Comparison of ENCODE assay signal across 1 cellular context in the genomic region with DNA sequence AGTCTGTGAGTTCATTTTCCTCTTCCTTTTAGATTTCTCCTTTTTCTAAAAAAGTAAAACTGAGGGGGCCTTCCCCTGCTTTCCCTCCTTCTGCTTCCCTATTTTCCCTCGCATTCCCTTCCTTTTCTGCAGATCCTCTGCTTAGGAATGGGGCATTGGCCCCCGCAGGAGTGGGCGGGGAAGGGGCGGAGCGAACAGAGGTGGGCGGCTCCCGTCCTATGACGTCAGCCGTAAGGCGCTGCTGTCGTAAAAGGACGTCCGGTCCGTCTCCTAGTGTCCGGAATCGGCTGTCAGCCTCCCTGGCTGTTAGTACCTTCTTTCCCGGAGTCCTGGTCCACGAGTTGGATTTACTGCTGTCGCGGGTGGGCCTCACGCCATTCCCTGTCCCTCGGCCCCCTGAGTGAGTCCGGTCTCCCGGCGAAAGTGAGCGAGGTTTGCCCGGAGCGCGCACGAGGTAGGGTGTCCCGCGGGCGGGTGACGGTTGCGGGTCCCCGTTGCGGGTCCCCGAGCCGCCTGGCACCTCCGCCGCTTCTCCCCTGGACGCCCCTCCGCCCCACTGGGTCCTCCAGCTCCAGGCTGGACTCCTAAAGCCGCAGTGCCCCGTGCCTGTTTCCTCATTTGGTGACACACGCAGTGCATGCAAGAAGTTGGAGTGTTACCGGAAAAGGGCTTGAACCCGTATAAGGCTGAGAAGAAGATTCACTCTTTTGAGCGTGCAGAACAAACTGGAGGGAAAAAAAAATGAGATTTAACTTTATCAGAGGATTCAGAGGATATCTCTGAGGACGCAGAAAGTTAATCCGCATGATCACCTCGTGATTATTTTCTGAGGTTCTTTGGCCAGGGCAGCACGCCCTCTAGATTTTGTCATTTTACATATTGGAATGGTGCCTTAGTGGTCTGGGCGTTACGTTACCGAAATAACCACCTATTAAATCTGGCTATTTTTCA.
TF ChIP-seq lines count a peak whose summit lies in the region.

TSS of gene ZNF330 (plus strand) at position 241 of the 951 bp plus-strand sequence. CDS start 1,477 bp downstream, outside the sequence.

TF ChIP-seq in K562, 482 proteins besides CTCF, POLR2A, EP300 and RAD21 (continued from another document):
- TF ChIP-seq, protein P1, sequence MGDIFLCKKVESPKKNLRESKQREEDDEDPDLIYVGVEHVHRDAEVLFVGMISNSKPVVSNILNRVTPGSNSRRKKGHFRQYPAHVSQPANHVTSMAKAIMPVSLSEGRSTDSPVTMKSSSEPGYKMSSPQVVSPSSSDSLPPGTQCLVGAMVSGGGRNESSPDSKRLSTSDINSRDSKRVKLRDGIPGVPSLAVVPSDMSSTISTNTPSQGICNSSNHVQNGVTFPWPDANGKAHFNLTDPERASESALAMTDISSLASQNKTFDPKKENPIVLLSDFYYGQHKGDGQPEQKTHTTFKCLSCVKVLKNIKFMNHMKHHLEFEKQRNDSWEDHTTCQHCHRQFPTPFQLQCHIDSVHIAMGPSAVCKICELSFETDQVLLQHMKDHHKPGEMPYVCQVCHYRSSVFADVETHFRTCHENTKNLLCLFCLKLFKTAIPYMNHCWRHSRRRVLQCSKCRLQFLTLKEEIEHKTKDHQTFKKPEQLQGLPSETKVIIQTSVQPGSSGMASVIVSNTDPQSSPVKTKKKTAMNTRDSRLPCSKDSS (IDR thresholded peaks at IDR 0.05; ENCODE audit: low read depth, partially characterized antibody) = no peak
- TF ChIP-seq TBP (optimal IDR thresholded peaks at IDR 0.05; ENCODE audit: low read depth, low read length) (peak; percentile 57), CHD1 (IDR thresholded peaks at IDR 0.05; ENCODE audit: low read length) (peak; percentile 42), TFAP4 (CRISPR knock-in tag; IDR thresholded peaks at IDR 0.05; ENCODE audit: borderline replicate concordance) (peak; percentile 43; the same call in 1 of the 2 replicates), ZNF23 (CRISPR knock-in tag; IDR thresholded peaks at IDR 0.05) (no peak), RBM14 (IDR thresholded peaks at IDR 0.05; ENCODE audit: borderline replicate concordance, insufficient read depth, low read depth, low read length) (no peak), HMG20B (CRISPR knock-in tag; IDR thresholded peaks at IDR 0.05) (no peak), E2F6 (IDR thresholded peaks at IDR 0.05; ENCODE audit: borderline replicate concordance in 1 of 2, extremely low read depth in 1 of 2, insufficient read depth in 1 of 2, insufficient read length in 1 of 2, low read depth in 1 of 2, low read length in 1 of 2, poor library complexity in 1 of 2, severe bottlenecking in 1 of 2) (peak in 1 of 2 experiments; percentile 19), EZH2 (IDR thresholded peaks at IDR 0.05; ENCODE audit: borderline replicate concordance, low read depth, low read length) (no peak)
- TF ChIP-seq, protein P2, sequence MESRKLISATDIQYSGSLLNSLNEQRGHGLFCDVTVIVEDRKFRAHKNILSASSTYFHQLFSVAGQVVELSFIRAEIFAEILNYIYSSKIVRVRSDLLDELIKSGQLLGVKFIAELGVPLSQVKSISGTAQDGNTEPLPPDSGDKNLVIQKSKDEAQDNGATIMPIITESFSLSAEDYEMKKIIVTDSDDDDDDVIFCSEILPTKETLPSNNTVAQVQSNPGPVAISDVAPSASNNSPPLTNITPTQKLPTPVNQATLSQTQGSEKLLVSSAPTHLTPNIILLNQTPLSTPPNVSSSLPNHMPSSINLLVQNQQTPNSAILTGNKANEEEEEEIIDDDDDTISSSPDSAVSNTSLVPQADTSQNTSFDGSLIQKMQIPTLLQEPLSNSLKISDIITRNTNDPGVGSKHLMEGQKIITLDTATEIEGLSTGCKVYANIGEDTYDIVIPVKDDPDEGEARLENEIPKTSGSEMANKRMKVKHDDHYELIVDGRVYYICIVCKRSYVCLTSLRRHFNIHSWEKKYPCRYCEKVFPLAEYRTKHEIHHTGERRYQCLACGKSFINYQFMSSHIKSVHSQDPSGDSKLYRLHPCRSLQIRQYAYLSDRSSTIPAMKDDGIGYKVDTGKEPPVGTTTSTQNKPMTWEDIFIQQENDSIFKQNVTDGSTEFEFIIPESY (CRISPR knock-in tag; IDR thresholded peaks at IDR 0.05) = no peak
- TF ChIP-seq, protein P3, sequence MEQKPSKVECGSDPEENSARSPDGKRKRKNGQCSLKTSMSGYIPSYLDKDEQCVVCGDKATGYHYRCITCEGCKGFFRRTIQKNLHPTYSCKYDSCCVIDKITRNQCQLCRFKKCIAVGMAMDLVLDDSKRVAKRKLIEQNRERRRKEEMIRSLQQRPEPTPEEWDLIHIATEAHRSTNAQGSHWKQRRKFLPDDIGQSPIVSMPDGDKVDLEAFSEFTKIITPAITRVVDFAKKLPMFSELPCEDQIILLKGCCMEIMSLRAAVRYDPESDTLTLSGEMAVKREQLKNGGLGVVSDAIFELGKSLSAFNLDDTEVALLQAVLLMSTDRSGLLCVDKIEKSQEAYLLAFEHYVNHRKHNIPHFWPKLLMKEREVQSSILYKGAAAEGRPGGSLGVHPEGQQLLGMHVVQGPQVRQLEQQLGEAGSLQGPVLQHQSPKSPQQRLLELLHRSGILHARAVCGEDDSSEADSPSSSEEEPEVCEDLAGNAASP (IDR thresholded peaks at IDR 0.05) = no peak
